ENCODE assay signal across 18 cellular contexts in genomic region chr6:90226257-90226656, GRCh38.
DNase-seq lines count a peak whose midpoint lies in the region; ATAC-seq and TF ChIP-seq lines count a peak whose summit lies in the region.
"Had no signal": no experiment of that assay in that cellular context is flagged by ENCODE, and none has a peak within 500 bp of the region (broad histone marks: within the 10 kb centered on the region; RNA-seq: fewer than 3 reads in every experiment).

No MANE protein-coding gene starts in this region.

- no peak overlapping the region for H3K4me3 ChIP-seq in mammary epithelial cell (replicated peaks in 1 of 3; ENCODE audit: insufficient read depth in 1 of 3, low read depth in 2 of 3, low read length in 3 of 3)
- H3K4me3 ChIP-seq in tibial nerve = no peak overlapping the region
- no peak overlapping the region for H3K4me3 ChIP-seq in heart right ventricle
- H3K4me3 ChIP-seq: vagina had no signal

- H3K27me3 ChIP-seq in mammary epithelial cell (ENCODE audit: insufficient read depth, low read length) (no peaks in the 10 kb centered on the region), tibial nerve (no peaks in the 10 kb centered on the region), heart right ventricle (no peaks in the 10 kb centered on the region)
- H3K27me3 ChIP-seq: vagina had no signal

- POLR2A ChIA-PET in MCF 10A (lab: Yijun Ruan, JAX) = interaction anchor here (0.6 to 0.7 kb wide), 2 partner anchors 15 to 240 kb away, joined by 3 read pairs; no protein-coding TSS in a partner anchor

- CTCF ChIA-PET in mammary epithelial cell (lab: Charles Lee; ENCODE audit: low non-redundant PET) (no interaction called here), MCF 10A (lab: Yijun Ruan, JAX) (interaction anchor here (0.5 to 1.6 kb wide), 4 partner anchors 9 to 117 kb away, joined by 3 to 5 read pairs (median 3); no protein-coding TSS in a partner anchor)

- H3K27ac Mint-ChIP-seq in MCF 10A (ENCODE audit: low read depth, unreplicated experiment) = no peak overlapping the region
- H3K27ac Mint-ChIP-seq in memory B cell = peak overlapping the region; percentile 67
- H3K27ac Mint-ChIP-seq in immature natural killer cell = no peak overlapping the region

- H3K9me3 ChIP-seq in mammary epithelial cell (replicated peaks; ENCODE audit: insufficient read depth, low read length) (peaks cover 6% of the 10 kb centered on the region), tibial nerve (peaks cover 0 to 3% (median 0%) of the 10 kb centered on the region in 4 donors), heart right ventricle (peaks cover 0 to 18% (median 0%) of the 10 kb centered on the region in 11 donors)
- H3K9me3 ChIP-seq: vagina had no signal

- H3K27me3 Mint-ChIP-seq in MCF 10A (ENCODE audit: insufficient read depth, unreplicated experiment) (no peaks in the 10 kb centered on the region), memory B cell (no peaks in the 10 kb centered on the region), immature natural killer cell (ENCODE audit: low read depth in 3 of 3) (peaks cover 2 to 3% (median 3%) of the 10 kb centered on the region in 3 donors)

- no peak for TF ChIP-seq POLR2A in tibial nerve (IDR thresholded peaks at IDR 0.05)

- no peak overlapping the region for H3K4me2 ChIP-seq in mammary epithelial cell (ENCODE audit: insufficient read depth, low read depth, low read length)

- no peak overlapping the region for H3K9ac ChIP-seq in mammary epithelial cell (ENCODE audit: insufficient read depth, low read length)

- BruUV-seq in mammary epithelial cell (replicated peaks; lab: Mats Ljungman, UMichigan) = no TSS peak
- BruUV-seq in MCF 10A (replicated peaks; lab: Mats Ljungman, UMichigan) = no TSS peak

- peaks cover 11% of the 10 kb centered on the region for H3K9me3 Mint-ChIP-seq in MCF 10A (ENCODE audit: unreplicated experiment)
- peaks cover 4% of the 10 kb centered on the region for H3K9me3 Mint-ChIP-seq in memory B cell
- peaks cover 0 to 6% (median 1%) of the 10 kb centered on the region in 6 donors for H3K9me3 Mint-ChIP-seq in immature natural killer cell

- no peaks in the 10 kb centered on the region for H3K36me3 ChIP-seq in mammary epithelial cell (ENCODE audit: insufficient read depth, low read length)
- no peaks in the 10 kb centered on the region for H3K36me3 ChIP-seq in tibial nerve
- no peaks in the 10 kb centered on the region for H3K36me3 ChIP-seq in heart right ventricle
- H3K36me3 ChIP-seq: vagina had no signal

- H3K4me1 ChIP-seq in mammary epithelial cell (ENCODE audit: insufficient read depth, low read length) (peaks cover 2% of the 10 kb centered on the region), tibial nerve (peaks cover 0 to 60% (median 33%) of the 10 kb centered on the region in 4 donors), heart right ventricle (peaks cover 0 to 33% (median 22%) of the 10 kb centered on the region in 9 donors)
- H3K4me1 ChIP-seq: vagina had no signal

- ATAC-seq in memory B cell (ENCODE audit: low read depth) (no peak), GM21360 (IDR thresholded peaks at IDR 0.05; ENCODE audit: unreplicated experiment) (no peak), heart right ventricle (no peak)
- ATAC-seq: PC-3 had no signal

- H2AFZ ChIP-seq in mammary epithelial cell (ENCODE audit: low read depth, low read length) = no peak overlapping the region

- H3K4me3 Mint-ChIP-seq in MCF 10A (ENCODE audit: unreplicated experiment) = no peak overlapping the region
- H3K4me3 Mint-ChIP-seq in memory B cell = no peak overlapping the region
- H3K4me3 Mint-ChIP-seq in immature natural killer cell = no peak overlapping the region

- no peak overlapping the region for H3K27ac ChIP-seq in mammary epithelial cell (ENCODE audit: insufficient read depth, low read depth, low read length)
- H3K27ac ChIP-seq in tibial nerve = peak overlapping the region; percentile 52 to 85 (median 80)
- peak overlapping the region in 1 of 10 donors; percentile 12 for H3K27ac ChIP-seq in heart right ventricle
- H3K27ac ChIP-seq: vagina had no signal

- TF ChIP-seq CTCF in mammary epithelial cell (conservative IDR thresholded peaks at IDR 0.05 in 1 of 2, IDR thresholded peaks at IDR 0.05 in 1 of 2; ENCODE audit: extremely low read depth in 1 of 2, insufficient read depth in 1 of 2, low read depth in 1 of 2, low read length in 2 of 2) (no peak), MCF 10A (IDR thresholded peaks at IDR 0.05; ENCODE audit: unreplicated experiment) (no peak), tibial nerve (IDR thresholded peaks at IDR 0.05) (no peak), heart right ventricle (IDR thresholded peaks at IDR 0.05) (no peak)

- H3K4me1 Mint-ChIP-seq in MCF 10A (ENCODE audit: insufficient read depth, unreplicated experiment) = peaks cover 14% of the 10 kb centered on the region
- peaks cover 19% of the 10 kb centered on the region for H3K4me1 Mint-ChIP-seq in memory B cell
- H3K4me1 Mint-ChIP-seq in immature natural killer cell = peaks cover 2 to 6% of the 10 kb centered on the region in 2 donors

- peak; percentile 38 for DNase-seq in mammary epithelial cell
- DNase-seq in MCF 10A (ENCODE audit: unreplicated experiment) = no peak
- peak; percentile 13 for DNase-seq in amniotic epithelial cell (ENCODE audit: low read depth)
- no peak for DNase-seq in memory B cell (ENCODE audit: low spot score in 2 of 2)
- DNase-seq in tibial nerve (ENCODE audit: low spot score in 2 of 2) = no peak
- DNase-seq in immature natural killer cell = no peak
- DNase-seq in heart right ventricle = no peak
- DNase-seq: activated CD4-positive, CD25-positive, alpha-beta regulatory T cell; effector CD4-positive, alpha-beta T cell; midbrain; MM.1S; NCI-H2081 treated with DMSO at 0.1 percent for 48 hours; NCI-H526; occipital lobe; PC-3; stimulated activated naive CD4-positive, alpha-beta T cell treated with Interleukin-2 at 50 U/mL for 16 hours had no signal

- H4K20me1 ChIP-seq in mammary epithelial cell (ENCODE audit: insufficient read depth, low read length) = no peaks in the 10 kb centered on the region

- H3K79me2 ChIP-seq in mammary epithelial cell (ENCODE audit: insufficient read depth, low read length) = no peaks in the 10 kb centered on the region

- 53% methylated on average over 2 of the region's 2 CpGs for WGBS in mammary epithelial cell (ENCODE audit: low coverage, missing lambda C conversion rate)
- WGBS in tibial nerve, 2 donors = 59 to 60% methylated on average over 2 of the region's 2 CpGs
- 83 to 93% methylated on average over 2 of the region's 2 CpGs for WGBS in heart right ventricle, 2 donors

- intact Hi-C loops in mammary epithelial cell (cut with micrococcal nuclease) (no loop called here), MCF 10A (cut with micrococcal nuclease) (no loop called here), heart right ventricle (cut with DNase I) (loop anchor here in 2 of 10 donors (10.0 kb wide), 2 partner anchors 49 to 69 kb away; partner anchors contain the start of gene BACH2 (in 1 of the 2))

- in situ Hi-C loops in mammary epithelial cell (cut with MboI; ENCODE audit: low sequenced_read_pairs in 2 of 2) = no loop called here

- dilution Hi-C loops in mammary epithelial cell (cut with HindIII; ENCODE audit: low sequenced_read_pairs) = no loop called here

- peaks cover 5% of the 10 kb centered on the region for H3K36me3 Mint-ChIP-seq in MCF 10A (ENCODE audit: insufficient read depth, unreplicated experiment)
- H3K36me3 Mint-ChIP-seq in memory B cell = peaks cover 27% of the 10 kb centered on the region
- peaks cover 0 to 7% (median 7%) of the 10 kb centered on the region in 3 donors for H3K36me3 Mint-ChIP-seq in immature natural killer cell

- no peak for TF ChIP-seq EP300 in tibial nerve (IDR thresholded peaks at IDR 0.05)

Comparison
In these comparisons a context has a peak if more than half of its experiments do, and no peak if none do; other contexts are left out.
1. DNase-seq: peak in mammary epithelial cell (single experiment) and amniotic epithelial cell (single experiment); none in MCF 10A (single experiment), memory B cell (0 of 2), tibial nerve (0 of 2), immature natural killer cell (0 of 3) and heart right ventricle (0 of 2).